8 cellular contexts compared by ENCODE assay signal in the genomic region with DNA sequence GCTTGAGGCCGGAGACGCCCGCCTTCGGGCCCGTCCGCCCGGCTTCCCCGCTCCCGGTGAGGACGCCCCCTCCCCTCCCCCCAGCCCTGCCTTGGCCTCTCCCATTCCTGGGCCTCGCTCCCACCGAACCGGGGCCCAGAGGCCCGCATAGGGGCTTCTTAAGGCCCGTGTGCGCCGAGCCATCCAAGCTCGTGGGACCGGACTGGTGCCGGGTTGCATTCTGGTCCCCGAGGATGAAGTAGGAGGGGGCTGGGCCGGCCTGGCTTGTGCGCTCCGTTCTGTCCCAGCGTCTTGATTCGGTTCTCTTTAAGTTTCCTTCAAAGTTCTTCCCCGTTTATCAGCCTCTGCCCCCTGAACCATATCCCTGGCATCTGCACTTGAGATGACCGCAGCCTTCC. TPM values are rescaled to one million over a fixed set of nuclear protein-coding genes. Genes with fewer than 3 reads are reported as not detected.
A peak's percentile ranks its signal among the peaks of the same experiment; 100 is the strongest.
DNase-seq lines count a peak whose midpoint lies in the region; ATAC-seq, FAIRE-seq and TF ChIP-seq lines count a peak whose summit lies in the region.

No MANE protein-coding gene starts in this region.

- TF ChIP-seq CTCF in KMS-11 (conservative IDR thresholded peaks at IDR 0.05; ENCODE audit: low read depth, low read length): no peak
- TF ChIP-seq CTCF in colonic mucosa (IDR thresholded peaks at IDR 0.05): no peak
- TF ChIP-seq CTCF in nephron (IDR thresholded peaks at IDR 0.05; ENCODE audit: unreplicated experiment in 3 of 3): no peak

- H3K27me3 Mint-ChIP-seq in nephron (ENCODE audit: low read depth): no peaks in the 10 kb centered on the region

- ATAC-seq in GM19397 (IDR thresholded peaks at IDR 0.05; ENCODE audit: unreplicated experiment) (peak; percentile 7), GM19467 (IDR thresholded peaks at IDR 0.05; ENCODE audit: unreplicated experiment) (no peak)

- no peak for FAIRE-seq in urothelium cell line (lab: Jason Lieb, UNC)

- H3K4me2 ChIP-seq in KMS-11: peak overlapping the region; percentile 42; the same call in 1 of the 2 replicates

- no peaks in the 10 kb centered on the region for H3K9me3 ChIP-seq in colonic mucosa

- no peaks in the 10 kb centered on the region for H3K27me3 ChIP-seq in KMS-11 (ENCODE audit: insufficient read depth, low read depth)
- no peaks in the 10 kb centered on the region for H3K27me3 ChIP-seq in colonic mucosa

- H3K36me3 ChIP-seq in KMS-11 (ENCODE audit: insufficient read depth) (no peaks in the 10 kb centered on the region), colonic mucosa (no peaks in the 10 kb centered on the region)

- no peak overlapping the region for H2AFZ ChIP-seq in KMS-11 (ENCODE audit: low read depth)

- H3K4me3 Mint-ChIP-seq in nephron: peak overlapping the region; percentile 93 to 99 (median 95)

- H3K27ac Mint-ChIP-seq in nephron: peak overlapping the region; percentile 55 to 94 (median 91)

- H3K4me1 ChIP-seq in KMS-11 (ENCODE audit: low read depth, poor library complexity, severe bottlenecking): no peaks in the 10 kb centered on the region
- H3K4me1 ChIP-seq in colonic mucosa: peaks cover 25% of the 10 kb centered on the region

- DNase-seq in colonic mucosa (no peak), urothelium cell line (ENCODE audit: low spot score) (no peak), foreskin melanocyte (no peak), GM19240 (ENCODE audit: insufficient read length, low spot score) (no peak)

- intact Hi-C loops in colonic mucosa (cut with DNase I): loop anchor here (10.0 kb wide), 1 partner anchor 207 kb away; the partner anchor contains the start of genes KCTD11 and TMEM95

- H3K9ac ChIP-seq in KMS-11: peak overlapping the region; percentile 47; the same call in 1 of the 2 replicates
- peak overlapping the region; percentile 84 to 93 for H3K9ac ChIP-seq in colonic mucosa (ENCODE audit: low read depth in 2 of 2, low read length in 2 of 2)

- H3K36me3 Mint-ChIP-seq in nephron (ENCODE audit: low read depth): peaks cover 29% of the 10 kb centered on the region

- peak overlapping the region; percentile 28; the same call in 1 of the 2 replicates for H3K27ac ChIP-seq in KMS-11
- H3K27ac ChIP-seq in colonic mucosa: peak overlapping the region; percentile 95

- H4K20me1 ChIP-seq in KMS-11 (ENCODE audit: insufficient read depth): no peaks in the 10 kb centered on the region

- peaks cover 8% of the 10 kb centered on the region; the same call in 1 of the 2 replicates for H3K79me2 ChIP-seq in KMS-11 (ENCODE audit: insufficient read depth, low read depth)

- no peak overlapping the region for H3K4me3 ChIP-seq in KMS-11 (IDR thresholded peaks at IDR 0.05; ENCODE audit: insufficient read depth, low read depth, low read length)
- peak overlapping the region; percentile 95 for H3K4me3 ChIP-seq in colonic mucosa

- no peaks in the 10 kb centered on the region for H3K9me3 Mint-ChIP-seq in nephron

- H3K4me1 Mint-ChIP-seq in nephron: peaks cover 50% of the 10 kb centered on the region

RNA-seq across cellular contexts. Expression of gene SENP3, which starts 0.5 kb away (rescaled TPM):
- 10 to 100 TPM; 25.7 to 56.6 TPM for total RNA-seq in colonic mucosa

RNA-seq across cellular contexts. Expression of gene TNFSF13, which starts 3.7 kb away (rescaled TPM):
- 100 to 1,000 TPM in 1 of 2 donors, 10 to 100 TPM in 1; 67.5 to 125 TPM for total RNA-seq in colonic mucosa

RNA-seq across cellular contexts. Expression of gene TNFSF12, which starts 13.3 kb away (rescaled TPM):
- total RNA-seq in colonic mucosa: 10 to 100 TPM; 11.4 to 18.3 TPM

RNA-seq across cellular contexts. Expression of gene CD68, which starts 17.2 kb away (rescaled TPM):
- total RNA-seq in colonic mucosa: 10 to 100 TPM; 37.7 to 56.6 TPM

RNA-seq across cellular contexts. Expression of gene MPDU1, which starts 21.4 kb away (rescaled TPM):
- 100 to 1,000 TPM in 1 of 2 donors, 10 to 100 TPM in 1; 80.1 to 111 TPM for total RNA-seq in colonic mucosa
